ENCODE assay signal across 31 cellular contexts in genomic region chr17:65246252-65246651, GRCh38.
"Had no signal": no experiment of that assay in that cellular context is flagged by ENCODE, and none has a peak within 500 bp of the region (broad histone marks: within the 10 kb centered on the region; RNA-seq: fewer than 3 reads in every experiment).

No MANE protein-coding gene starts in this region.

- H3K9ac ChIP-seq: parathyroid adenoma had no signal

- H3K4me3 ChIP-seq: ovary, psoas muscle, skin epidermis, smooth muscle cell, spleen, suprapubic skin, testis, tibial artery, transverse colon, upper lobe of left lung, uterus had no signal

- H3K27me3 ChIP-seq: ovary, testis, tibial artery, transverse colon, upper lobe of left lung, uterus had no signal

- H3K9me3 Mint-ChIP-seq: naive thymus-derived CD8-positive, alpha-beta T cell; natural killer cell treated with Interleukin-12 subunit alpha and Interleukin-12 subunit beta and Interleukin-15 and Interleukin-18, amount 100 ng/mL, for 72 hours; nephron progenitor cell; neural crest cell; stimulated activated effector memory CD8-positive, alpha-beta T cell treated with anti-CD3 and anti-CD28 coated beads, Interleukin-12 subunit alpha, Interleukin-12 subunit beta, amount 100 ng/mL, for 72 hours; stimulated activated naive B cell treated with anti-CD40 and anti-IgM and Interleukin-4, amounts not matched to agents 10 μg/mL and 1 μg/mL and 100 μg/mL, for 72 hours; stimulated activated naive CD8-positive, alpha-beta T cell treated with anti-CD3 and anti-CD28 coated beads, Interleukin-15, amount 100 ng/mL, for 72 hours had no signal

- H3K4me1 ChIP-seq: psoas muscle, spleen, transverse colon, upper lobe of left lung, uterus had no signal

- H3K27ac ChIP-seq: ovary, parathyroid adenoma, psoas muscle, skin epidermis, spleen, suprapubic skin, testis, tibial artery, transverse colon, upper lobe of left lung, uterus had no signal

- H3K9me3 ChIP-seq: ovary, psoas muscle, spleen, suprapubic skin, testis, tibial artery, transverse colon, upper lobe of left lung, uterus had no signal

- H3K4me3 Mint-ChIP-seq: naive B cell; naive thymus-derived CD8-positive, alpha-beta T cell; natural killer cell treated with Interleukin-12 subunit alpha and Interleukin-12 subunit beta and Interleukin-15 and Interleukin-18, amount 100 ng/mL, for 72 hours; nephron progenitor cell; neural crest cell; stimulated activated effector memory CD8-positive, alpha-beta T cell treated with anti-CD3 and anti-CD28 coated beads, Interleukin-12 subunit alpha, Interleukin-12 subunit beta, amount 100 ng/mL, for 72 hours; stimulated activated naive B cell treated with anti-CD40 and anti-IgM and Interleukin-4, amounts not matched to agents 10 μg/mL and 1 μg/mL and 100 μg/mL, for 72 hours; stimulated activated naive CD8-positive, alpha-beta T cell treated with anti-CD3 and anti-CD28 coated beads, Interleukin-15, amount 100 ng/mL, for 72 hours had no signal

- H3K36me3 Mint-ChIP-seq: naive B cell; naive thymus-derived CD8-positive, alpha-beta T cell; natural killer cell treated with Interleukin-12 subunit alpha and Interleukin-12 subunit beta and Interleukin-15 and Interleukin-18, amount 100 ng/mL, for 72 hours; stimulated activated effector memory CD8-positive, alpha-beta T cell treated with anti-CD3 and anti-CD28 coated beads, Interleukin-12 subunit alpha, Interleukin-12 subunit beta, amount 100 ng/mL, for 72 hours; stimulated activated naive B cell treated with anti-CD40 and anti-IgM and Interleukin-4, amounts not matched to agents 10 μg/mL and 1 μg/mL and 100 μg/mL, for 72 hours had no signal

- ATAC-seq: naive thymus-derived CD8-positive, alpha-beta T cell; natural killer cell treated with Interleukin-12 subunit alpha and Interleukin-12 subunit beta and Interleukin-15 and Interleukin-18, amount 100 ng/mL, for 72 hours; psoas muscle; right cardiac atrium; sciatic nerve; stimulated activated effector memory CD8-positive, alpha-beta T cell treated with anti-CD3 and anti-CD28 coated beads, Interleukin-12 subunit alpha, Interleukin-12 subunit beta, amount 100 ng/mL, for 72 hours; stimulated activated naive B cell treated with anti-CD40 and anti-IgM and Interleukin-4, amounts not matched to agents 10 μg/mL and 1 μg/mL and 100 μg/mL, for 72 hours; stimulated activated naive CD8-positive, alpha-beta T cell treated with anti-CD3 and anti-CD28 coated beads, Interleukin-15, amount 100 ng/mL, for 72 hours; stimulated activated naive CD8-positive, alpha-beta T cell treated with anti-CD3 and anti-CD28 coated beads, Interleukin-15, Interleukin-2, amounts not matched to agents 100 U/mL and 50 U/mL, for 24 hours had no signal

- DNase-seq: naive B cell; naive thymus-derived CD8-positive, alpha-beta T cell; nephron progenitor cell; occipital lobe; ovary; posterior cingulate gyrus; psoas muscle; right cardiac atrium; spleen; stimulated activated CD4-positive, alpha-beta T cell treated with anti-CD3 and anti-CD28 coated beads, Interleukin-12 subunit alpha, Interleukin-12 subunit beta, amount 100 ng/mL, for 4 hours; stimulated activated CD4-positive, alpha-beta T cell treated with anti-CD3 and anti-CD28 coated beads, Interleukin-1b, Interleukin-23, amount 100 ng/mL, for 48 hours; stimulated activated CD4-positive, alpha-beta T cell treated with anti-CD3 and anti-CD28 coated beads, Interleukin-4, amount 100 ng/mL, for 1 hour; stimulated activated CD4-positive, alpha-beta T cell treated with anti-CD3 and anti-CD28 coated beads, Interleukin-4, amount 100 ng/mL, for 4 hours; stimulated activated naive B cell treated with anti-CD40 and anti-IgM and Interleukin-4, amounts not matched to agents 10 μg/mL and 1 μg/mL and 100 μg/mL, for 72 hours; stimulated activated naive CD8-positive, alpha-beta T cell treated with anti-CD3 and anti-CD28 coated beads, Interleukin-15, amount 100 ng/mL, for 72 hours; stimulated activated naive CD8-positive, alpha-beta T cell treated with anti-CD3 and anti-CD28 coated beads, Interleukin-15, Interleukin-2, amounts not matched to agents 100 U/mL and 50 U/mL, for 24 hours; substantia nigra; testis; tibial artery; transverse colon; upper lobe of left lung; uterus had no signal

- H3K27ac Mint-ChIP-seq: natural killer cell treated with Interleukin-12 subunit alpha and Interleukin-12 subunit beta and Interleukin-15 and Interleukin-18, amount 100 ng/mL, for 72 hours; nephron progenitor cell; progenitor cell of endocrine pancreas; stimulated activated naive B cell treated with anti-CD40 and anti-IgM and Interleukin-4, amounts not matched to agents 10 μg/mL and 1 μg/mL and 100 μg/mL, for 72 hours had no signal

- H3K79me2 ChIP-seq: parathyroid adenoma had no signal

- H3K4me2 ChIP-seq: smooth muscle cell had no signal

- H3K4me1 Mint-ChIP-seq: naive B cell; stimulated activated naive B cell treated with anti-CD40 and anti-IgM and Interleukin-4, amounts not matched to agents 10 μg/mL and 1 μg/mL and 100 μg/mL, for 72 hours had no signal

- H2AFZ ChIP-seq: parathyroid adenoma had no signal

- H3K36me3 ChIP-seq: ovary, spleen, suprapubic skin, tibial artery, transverse colon, upper lobe of left lung, uterus had no signal
